In genomic region chr6:106870824-106871300, GRCh38 we compare ENCODE assay signal across 21 cellular contexts.
DNase-seq lines count a peak whose midpoint lies in the region; ATAC-seq, FAIRE-seq and TF ChIP-seq lines count a peak whose summit lies in the region.
"Had no signal": no experiment of that assay in that cellular context is flagged by ENCODE, and none has a peak within 500 bp of the region (broad histone marks: within the 10 kb centered on the region; RNA-seq: fewer than 3 reads in every experiment).

No MANE protein-coding gene starts in this region.

- FAIRE-seq in bronchial epithelial cell (lab: Jason Lieb, UNC) (no peak), frontal cortex (lab: Jason Lieb, UNC) (no peak)
- FAIRE-seq: G401.6 had no signal

- no peaks in the 10 kb centered on the region for H3K36me3 Mint-ChIP-seq in activated CD8-positive, alpha-beta memory T cell treated with anti-CD3 and anti-CD28 coated beads, Interleukin-2, amount 10 ng/mL, durations not matched to agents 7 days and 5 days

- H3K4me3 Mint-ChIP-seq in activated CD8-positive, alpha-beta memory T cell treated with anti-CD3 and anti-CD28 coated beads, Interleukin-2, amount 10 ng/mL, durations not matched to agents 7 days and 5 days, result no peak overlapping the region
- H3K4me3 Mint-ChIP-seq: B cell, H9 had no signal

- DNase-seq in LoVo (ENCODE audit: low spot score), result peak; percentile 85
- peak; percentile 88 for DNase-seq in bronchial epithelial cell (ENCODE audit: low read depth)
- DNase-seq in left colon, result no peak
- no peak for DNase-seq in frontal cortex (ENCODE audit: low spot score in 2 of 2)
- no peak for DNase-seq in retina
- DNase-seq in activated CD8-positive, alpha-beta memory T cell treated with anti-CD3 and anti-CD28 coated beads, Interleukin-2, amount 10 ng/mL, durations not matched to agents 7 days and 5 days, result no peak
- no peak for DNase-seq in GM13977 (ENCODE audit: low spot score)
- DNase-seq: activated CD4-positive, CD25-positive, alpha-beta regulatory T cell; activated effector memory CD4-positive, alpha-beta T cell treated with Interleukin-2 at 50 U/mL for 16 hours; cerebellar nuclear complex; effector CD4-positive, alpha-beta T cell; H9; left ventricle myocardium inferior; NCI-H2081; NCI-H524 treated with DMSO at 0.1 percent for 48 hours; SJCRH30; stimulated activated CD4-positive, alpha-beta T cell treated with anti-CD3 and anti-CD28 coated beads, Interleukin-2, amount 100 ng/mL, for 48 hours; substantia nigra; T-helper 2 cell had no signal

- no peak overlapping the region for H3K27ac Mint-ChIP-seq in activated CD8-positive, alpha-beta memory T cell treated with anti-CD3 and anti-CD28 coated beads, Interleukin-2, amount 10 ng/mL, durations not matched to agents 7 days and 5 days
- H3K27ac Mint-ChIP-seq: B cell had no signal

- in situ Hi-C loops in GM13977 (cut with MboI; ENCODE audit: low pct_unique_long_range_greater_than_20kb, low sequenced_read_pairs, unreplicated experiment), result no loop called here

- intact Hi-C loops in left colon (cut with DNase I, micrococcal nuclease), result no loop called here

- no peaks in the 10 kb centered on the region for H3K27me3 ChIP-seq in bronchial epithelial cell (ENCODE audit: control insufficient read depth, insufficient read depth, low read length)
- H3K27me3 ChIP-seq: SJCRH30 had no signal

- peaks cover 4% of the 10 kb centered on the region for H3K27me3 Mint-ChIP-seq in activated CD8-positive, alpha-beta memory T cell treated with anti-CD3 and anti-CD28 coated beads, Interleukin-2, amount 10 ng/mL, durations not matched to agents 7 days and 5 days
- H3K27me3 Mint-ChIP-seq: B cell had no signal

- no peaks in the 10 kb centered on the region for H3K4me1 Mint-ChIP-seq in activated CD8-positive, alpha-beta memory T cell treated with anti-CD3 and anti-CD28 coated beads, Interleukin-2, amount 10 ng/mL, durations not matched to agents 7 days and 5 days
- H3K4me1 Mint-ChIP-seq: B cell had no signal

- CTCF ChIA-PET in activated CD8-positive, alpha-beta memory T cell treated with anti-CD3 and anti-CD28 coated beads, Interleukin-2, amount 10 ng/mL, durations not matched to agents 7 days and 5 days (lab: Charles Lee), result no interaction called here

- ATAC-seq in left colon, result peak; percentile 40
- no peak for ATAC-seq in activated CD8-positive, alpha-beta memory T cell treated with anti-CD3 and anti-CD28 coated beads, Interleukin-2, amount 10 ng/mL, durations not matched to agents 7 days and 5 days

- no peak overlapping the region for H3K4me3 ChIP-seq in bronchial epithelial cell (ENCODE audit: low read depth, low read length)
- H3K4me3 ChIP-seq: left ventricle myocardium inferior, SJCRH30 had no signal

- TF ChIP-seq CTCF in bronchial epithelial cell (IDR thresholded peaks at IDR 0.05; ENCODE audit: insufficient read depth, low read length, severe bottlenecking) (no peak), GM13977 (IDR thresholded peaks at IDR 0.05; ENCODE audit: extremely low read depth, insufficient read depth, missing control alignments) (no peak)

- no peaks in the 10 kb centered on the region for H3K36me3 ChIP-seq in bronchial epithelial cell (ENCODE audit: control insufficient read depth, insufficient read depth, low read length)
- H3K36me3 ChIP-seq: left ventricle myocardium inferior, SJCRH30 had no signal

- H3K9me3 Mint-ChIP-seq in activated CD8-positive, alpha-beta memory T cell treated with anti-CD3 and anti-CD28 coated beads, Interleukin-2, amount 10 ng/mL, durations not matched to agents 7 days and 5 days (ENCODE audit: low read depth), result no peaks in the 10 kb centered on the region

Comparison
In these comparisons a context has a peak if more than half of its experiments do, and no peak if none do; other contexts are left out.
1. DNase-seq: peak in LoVo (single experiment) and bronchial epithelial cell (single experiment); none in left colon (0 of 2), frontal cortex (0 of 2), retina (single experiment), activated CD8-positive, alpha-beta memory T cell treated with anti-CD3 and anti-CD28 coated beads, Interleukin-2, amount 10 ng/mL, durations not matched to agents 7 days and 5 days (single experiment) and GM13977 (single experiment).